In genomic region chr13:110511509-110512181, GRCh38 we compare ENCODE assay signal across 18 cellular contexts.
"Had no signal": no experiment of that assay in that cellular context is flagged by ENCODE, and none has a peak within 500 bp of the region (broad histone marks: within the 10 kb centered on the region; RNA-seq: fewer than 3 reads in every experiment).

No MANE protein-coding gene starts in this region.

- H3K4me3 ChIP-seq: dorsolateral prefrontal cortex, tibial artery, uterus had no signal

- H3K27ac ChIP-seq: dorsolateral prefrontal cortex, epithelial cell of prostate, uterus had no signal

- H3K27ac Mint-ChIP-seq: activated B cell treated with CpG ODN at 0.5 μM for 24 hours; activated CD4-positive, alpha-beta memory T cell treated with anti-CD3 and anti-CD28 coated beads, Interleukin-2, amount 10 ng/mL, durations not matched to agents 7 days and 5 days; activated CD8-positive, alpha-beta memory T cell treated with anti-CD3 and anti-CD28 coated beads, Interleukin-2, amount 10 ng/mL, durations not matched to agents 7 days and 5 days; activated naive CD8-positive, alpha-beta T cell treated with anti-CD3 and anti-CD28 coated beads for 36 hours; mesothelial cell of epicardium; natural killer cell treated with Interleukin-12 subunit alpha and Interleukin-12 subunit beta and Interleukin-15 and Interleukin-18, amount 100 ng/mL, for 72 hours had no signal

- H3K36me3 ChIP-seq: uterus had no signal

- H3K9me3 Mint-ChIP-seq: activated B cell treated with CpG ODN at 0.5 μM for 24 hours; activated naive CD8-positive, alpha-beta T cell treated with anti-CD3 and anti-CD28 coated beads for 36 hours; mesothelial cell of epicardium; natural killer cell treated with Interleukin-12 subunit alpha and Interleukin-12 subunit beta and Interleukin-15 and Interleukin-18, amount 100 ng/mL, for 72 hours had no signal

- ATAC-seq: activated CD8-positive, alpha-beta memory T cell treated with anti-CD3 and anti-CD28 coated beads, Interleukin-2, amount 10 ng/mL, durations not matched to agents 7 days and 5 days; natural killer cell treated with Interleukin-12 subunit alpha and Interleukin-12 subunit beta and Interleukin-15 and Interleukin-18, amount 100 ng/mL, for 72 hours; stimulated activated naive CD8-positive, alpha-beta T cell treated with anti-CD3 and anti-CD28 coated beads, Interleukin-15, Interleukin-2, amounts not matched to agents 100 U/mL and 50 U/mL, for 24 hours had no signal

- H3K27me3 ChIP-seq: dorsolateral prefrontal cortex, tibial artery, uterus had no signal

- DNase-seq: activated B cell treated with CpG ODN at 0.5 μM for 24 hours; activated CD4-positive, alpha-beta memory T cell treated with anti-CD3 and anti-CD28 coated beads, Interleukin-2, amount 10 ng/mL, durations not matched to agents 7 days and 5 days; activated CD4-positive, alpha-beta T cell treated with anti-CD3 and anti-CD28 coated beads for 4 hours; activated CD8-positive, alpha-beta memory T cell treated with anti-CD3 and anti-CD28 coated beads, Interleukin-2, amount 10 ng/mL, durations not matched to agents 7 days and 5 days; activated naive CD8-positive, alpha-beta T cell treated with anti-CD3 and anti-CD28 coated beads for 36 hours; amniotic stem cell; dorsolateral prefrontal cortex; foreskin fibroblast; hippocampal formation; retina; stimulated activated naive CD8-positive, alpha-beta T cell treated with anti-CD3 and anti-CD28 coated beads, Interleukin-15, Interleukin-2, amounts not matched to agents 100 U/mL and 50 U/mL, for 24 hours; substantia nigra; T-helper 2 cell; uterus had no signal

- H3K27me3 Mint-ChIP-seq: activated B cell treated with CpG ODN at 0.5 μM for 24 hours; activated naive CD8-positive, alpha-beta T cell treated with anti-CD3 and anti-CD28 coated beads for 36 hours had no signal

- H3K9me3 ChIP-seq: tibial artery, uterus had no signal

- H3K36me3 Mint-ChIP-seq: activated CD8-positive, alpha-beta memory T cell treated with anti-CD3 and anti-CD28 coated beads, Interleukin-2, amount 10 ng/mL, durations not matched to agents 7 days and 5 days; activated naive CD8-positive, alpha-beta T cell treated with anti-CD3 and anti-CD28 coated beads for 36 hours; natural killer cell treated with Interleukin-12 subunit alpha and Interleukin-12 subunit beta and Interleukin-15 and Interleukin-18, amount 100 ng/mL, for 72 hours had no signal

- H3K4me3 Mint-ChIP-seq: activated B cell treated with CpG ODN at 0.5 μM for 24 hours; activated CD4-positive, alpha-beta memory T cell treated with anti-CD3 and anti-CD28 coated beads, Interleukin-2, amount 10 ng/mL, durations not matched to agents 7 days and 5 days; activated CD8-positive, alpha-beta memory T cell treated with anti-CD3 and anti-CD28 coated beads, Interleukin-2, amount 10 ng/mL, durations not matched to agents 7 days and 5 days; activated naive CD8-positive, alpha-beta T cell treated with anti-CD3 and anti-CD28 coated beads for 36 hours; mesothelial cell of epicardium; natural killer cell treated with Interleukin-12 subunit alpha and Interleukin-12 subunit beta and Interleukin-15 and Interleukin-18, amount 100 ng/mL, for 72 hours had no signal
